8 cellular contexts compared by ENCODE assay signal in genomic region chr17:7574176-7574953, GRCh38. TPM values are rescaled to one million over a fixed set of nuclear protein-coding genes. Genes with fewer than 3 reads are reported as not detected.
DNase-seq lines count a peak whose midpoint lies in the region; ATAC-seq, FAIRE-seq and TF ChIP-seq lines count a peak whose summit lies in the region.

No MANE protein-coding gene starts in this region.

- RAD21 ChIA-PET in GM12878 (lab: Charles Lee; ENCODE audit: unreplicated experiment): interaction anchor here (0.7 to 2.7 kb wide), 7 partner anchors 9 to 116 kb away, joined by 3 to 9 read pairs (median 4); partner anchors contain the start of genes MPDU1, SAT2 and SENP3

- SMC1A ChIA-PET in GM12878 (lab: Charles Lee; ENCODE audit: uncharacterized antibody, unreplicated experiment): interaction anchor here (0.7 to 2.2 kb wide), 4 partner anchors 9 to 113 kb away, joined by 3 to 7 read pairs (median 4); partner anchors contain the start of genes MPDU1, TP53 and WRAP53

- 1% methylated on average over 15 of the region's 15 CpGs for WGBS in GM12878 (ENCODE audit: insufficient coverage, insufficient replicate concordance, low lambda C conversion rate, missing lambda C conversion rate)
- 19% methylated on average over 15 of the region's 15 CpGs for WGBS in urinary bladder

- H3K4me1 Mint-ChIP-seq in memory B cell: peaks cover 34% of the 10 kb centered on the region

- peaks cover 57% of the 10 kb centered on the region for H3K79me2 ChIP-seq in GM12878 (ENCODE audit: control insufficient read depth, insufficient read depth, low read length)

- H3K27ac ChIP-seq in left ventricle myocardium inferior (replicated peaks): peak overlapping the region; percentile 98
- 0 out of 2 replicates have a peak overlapping the region, but pooled peaks have one; percentile 97 for H3K27ac ChIP-seq in GM12878 (ENCODE audit: control insufficient read depth, insufficient read depth)
- H3K27ac ChIP-seq in urinary bladder (ENCODE audit: low read depth): peak overlapping the region; percentile 63

- BruUV-seq in GM12878 (replicated peaks; lab: Mats Ljungman, UMichigan): no TSS peak

- TF ChIP-seq RAD21 in GM12878 (IDR thresholded peaks at IDR 0.05; ENCODE audit: insufficient read depth, low read depth, low read length): no peak

- in situ Hi-C loops in GM12878 (cut with MboI): loop anchor here (25.0 kb wide), 1 partner anchor 537 kb away; the partner anchor contains the start of genes SLC16A11 and SLC16A13

- peak overlapping the region; percentile 99 for H3K9ac ChIP-seq in GM12878 (ENCODE audit: control insufficient read depth, insufficient read depth, low read length)

- peak overlapping the region; percentile 98 for H3K27ac Mint-ChIP-seq in memory B cell

- H3K4me3 ChIP-seq in left ventricle myocardium inferior: peak overlapping the region; percentile 95
- H3K4me3 ChIP-seq in GM12878: peak overlapping the region; percentile 93
- peak overlapping the region; percentile 96 for H3K4me3 ChIP-seq in urinary bladder (ENCODE audit: low read depth, low read length)

- H3K9me3 ChIP-seq in left ventricle myocardium inferior (replicated peaks) (no peaks in the 10 kb centered on the region), GM12878 (replicated peaks; ENCODE audit: control insufficient read depth, insufficient read depth, low read length) (no peaks in the 10 kb centered on the region)

- TF ChIP-seq CTCF in left ventricle myocardium inferior (IDR thresholded peaks at IDR 0.05; ENCODE audit: borderline replicate concordance) (no peak), GM12878 (IDR thresholded peaks at IDR 0.05 in 2 of 3, conservative IDR thresholded peaks at IDR 0.05 in 1 of 3; ENCODE audit: control insufficient read depth in 2 of 3, extremely low read depth in 1 of 3, insufficient read depth in 1 of 3, low read depth in 3 of 3, low read length in 3 of 3) (no peak)

- H3K9me3 Mint-ChIP-seq in memory B cell: no peaks in the 10 kb centered on the region

- H3K4me2 ChIP-seq in GM12878 (ENCODE audit: control insufficient read depth, insufficient read depth): peak overlapping the region; percentile 84

- POLR2A ChIA-PET in GM12878 (lab: Charles Lee): interaction anchor here (0.5 to 5.1 kb wide), 9 partner anchors 10 to 269 kb away, joined by 3 to 39 read pairs (median 4); partner anchors contain the start of genes FXR2, MPDU1, TMEM256 and TP53

- H3K27me3 ChIP-seq in left ventricle myocardium inferior (ENCODE audit: low read depth) (no peaks in the 10 kb centered on the region), GM12878 (replicated peaks in 1 of 2; ENCODE audit: control insufficient read depth in 2 of 2, insufficient read depth in 2 of 2, low read length in 1 of 2) (no peaks in the 10 kb centered on the region)

- DNase-seq in left ventricle myocardium inferior (no peak), Right ventricle myocardium superior (no peak), GM12878 (ENCODE audit: low read depth, low spot score) (no peak), memory B cell (ENCODE audit: low spot score in 2 of 2) (no peak), NCI-H1092 (lab: John Stamatoyannopoulos, UW) (no peak)

- H3K4me3 Mint-ChIP-seq in memory B cell: peak overlapping the region; percentile 95

- H3K27me3 Mint-ChIP-seq in memory B cell: no peaks in the 10 kb centered on the region

- no peak for FAIRE-seq in GM12878 (lab: Jason Lieb, UNC)

- no peak for TF ChIP-seq EP300 in GM12878 (IDR thresholded peaks at IDR 0.05; ENCODE audit: borderline replicate concordance in 1 of 2, control insufficient read depth in 1 of 2, low read depth in 2 of 2, low read length in 2 of 2)

- TF ChIP-seq POLR2A in GM12878 (IDR thresholded peaks at IDR 0.05; ENCODE audit: low read depth, low read length): peak; percentile 33; the same call in 1 of the 2 replicates

- H3K36me3 Mint-ChIP-seq in memory B cell: peaks cover 31% of the 10 kb centered on the region

- H2AFZ ChIP-seq in GM12878 (ENCODE audit: control insufficient read depth, low read depth, low read length): no peak overlapping the region

- H3K4me1 ChIP-seq in left ventricle myocardium inferior (peaks cover 69% of the 10 kb centered on the region), GM12878 (ENCODE audit: control insufficient read depth, insufficient read depth, low read length) (peaks cover 32% of the 10 kb centered on the region), urinary bladder (ENCODE audit: insufficient read depth) (no peaks in the 10 kb centered on the region)

- H4K20me1 ChIP-seq in GM12878 (ENCODE audit: control insufficient read depth, insufficient read depth): peaks cover 25% of the 10 kb centered on the region

- ATAC-seq in Right ventricle myocardium superior (ENCODE audit: poor library complexity) (no peak), GM12878 (no peak), memory B cell (ENCODE audit: low read depth) (no peak), HG02938 (IDR thresholded peaks at IDR 0.05; ENCODE audit: unreplicated experiment) (no peak), GM19455 (IDR thresholded peaks at IDR 0.05; ENCODE audit: unreplicated experiment) (no peak)

- intact Hi-C loops in left ventricle myocardium inferior (cut with micrococcal nuclease): no loop called here
- intact Hi-C loops in Right ventricle myocardium superior (cut with DNase I): no loop called here
- intact Hi-C loops in GM12878 (cut with micrococcal nuclease; ENCODE audit: unreplicated experiment): loop anchor here (5.0 kb wide), 1 partner anchor 113 kb away; the partner anchor contains the start of genes TP53 and WRAP53

- CTCF ChIA-PET in GM12878 (lab: Yijun Ruan, JAX): interaction anchor here (0.7 to 3.0 kb wide), 5 partner anchors 9 to 112 kb away, joined by 3 to 14 read pairs (median 5); partner anchors contain the start of genes MPDU1, SENP3, SOX15 and TP53

- H3K36me3 ChIP-seq in left ventricle myocardium inferior (peaks cover 74% of the 10 kb centered on the region), GM12878 (ENCODE audit: control insufficient read depth in 2 of 2, insufficient read depth in 2 of 2, low read length in 1 of 2) (peaks cover 40 to 56% of the 10 kb centered on the region in 2 experiments), urinary bladder (ENCODE audit: insufficient read depth) (peaks cover 7% of the 10 kb centered on the region)

RNA-seq across cellular contexts. Expression of gene CD68, which starts 5.1 kb away (rescaled TPM):
- total RNA-seq in left ventricle myocardium inferior (25.5 TPM), Right ventricle myocardium superior (32.0 TPM), GM12878 (2014; rRNA removed) (2.6 and 3.4 TPM in 2 replicates), GM12878 (2014; rRNA removed; fragmentation: Illumina TruSeq; extraction: Trizol) (3.7 TPM in 2 replicates), GM12878 (2021) (2.6 and 3.2 TPM in 2 replicates), urinary bladder (9.1 TPM)
- total RNA-seq in GM12878 (2013; cell fraction: nucleolus; rRNA removed): 2.3 and 4.1 TPM in 2 replicates
- polyA plus RNA-seq in GM12878 (2011; ENCODE audit: low read depth): 4.0 TPM
- polyA plus RNA-seq in GM12878 (2011; rRNA removed) (2.7 and 6.9 TPM in 2 replicates), GM12878 (2014; fragmentation: Illumina TruSeq; extraction: Trizol) (3.0 and 6.1 TPM in 2 replicates), GM12878 (2014; fragmentation: Nextera tagmentation; extraction: Ambion mirVana) (1 to 10 TPM; 3.7 to 5.0 TPM), GM12878 (2014; rRNA removed) (4.2 and 4.3 TPM in 2 replicates), GM12878 (2016; fragmentation: Nextera tagmentation; extraction: Ambion mirVana) (1 to 10 TPM; 3.2 to 3.9 TPM), urinary bladder (73.7 TPM)
- 6.2 and 6.4 TPM in 2 replicates for polyA plus RNA-seq in GM12878 (2011; cell fraction: cytosol; rRNA removed)
- 3.3 and 6.3 TPM in 2 replicates for polyA plus RNA-seq in GM12878 (2011; cell fraction: nucleus; rRNA removed)
- polyA plus RNA-seq in GM12878 (2012): 7.1 and 7.6 TPM in 2 replicates
- polyA minus RNA-seq in GM12878 (2011; rRNA and poly(A)+ RNA removed): 1.8 and 3.2 TPM in 2 replicates
- 2.0 and 4.3 TPM in 2 replicates for polyA minus RNA-seq in GM12878 (2011; cell fraction: cytosol; rRNA and poly(A)+ RNA removed)
- 2.5 and 11.0 TPM in 2 replicates for polyA minus RNA-seq in GM12878 (2011; cell fraction: nucleus; rRNA and poly(A)+ RNA removed)

RNA-seq across cellular contexts. Expression of gene MPDU1, which starts 9.3 kb away (rescaled TPM):
- total RNA-seq in left ventricle myocardium inferior (24.9 TPM), Right ventricle myocardium superior (25.9 TPM), GM12878 (2014; rRNA removed) (91.5 and 95.2 TPM in 2 replicates), GM12878 (2014; rRNA removed; fragmentation: Illumina TruSeq; extraction: Trizol) (68.8 and 69.2 TPM in 2 replicates), GM12878 (2021) (44.3 and 52.7 TPM in 2 replicates), urinary bladder (40.2 TPM)
- 51.1 and 59.2 TPM in 2 replicates for total RNA-seq in GM12878 (2013; cell fraction: nucleolus; rRNA removed)
- 36.3 TPM for polyA plus RNA-seq in GM12878 (2011; ENCODE audit: low read depth)
- polyA plus RNA-seq in GM12878 (2011; rRNA removed) (67.0 and 98.8 TPM in 2 replicates), GM12878 (2014; fragmentation: Illumina TruSeq; extraction: Trizol) (130 and 138 TPM in 2 replicates), GM12878 (2014; fragmentation: Nextera tagmentation; extraction: Ambion mirVana) (10 to 100 TPM in 1 of 2 experiments, 1 to 10 TPM in 1; 3.6 to 11.6 TPM), GM12878 (2014; rRNA removed) (64.4 and 78.9 TPM in 2 replicates), GM12878 (2016; fragmentation: Nextera tagmentation; extraction: Ambion mirVana) (10 to 100 TPM; 78.9 to 80.1 TPM), urinary bladder (40.4 TPM)
- polyA plus RNA-seq in GM12878 (2011; cell fraction: cytosol; rRNA removed): 169 and 174 TPM in 2 replicates
- polyA plus RNA-seq in GM12878 (2011; cell fraction: nucleus; rRNA removed): 82.8 and 91.1 TPM in 2 replicates
- 37.5 and 41.5 TPM in 2 replicates for polyA plus RNA-seq in GM12878 (2012)
- polyA minus RNA-seq in GM12878 (2011; rRNA and poly(A)+ RNA removed): 83.3 and 99.3 TPM in 2 replicates
- 14.3 and 16.9 TPM in 2 replicates for polyA minus RNA-seq in GM12878 (2011; cell fraction: cytosol; rRNA and poly(A)+ RNA removed)
- 11.2 and 24.4 TPM in 2 replicates for polyA minus RNA-seq in GM12878 (2011; cell fraction: nucleus; rRNA and poly(A)+ RNA removed)

RNA-seq across cellular contexts. Expression of gene SENP3, which starts 12.6 kb away (rescaled TPM):
- total RNA-seq in left ventricle myocardium inferior: 29.5 TPM
- total RNA-seq in Right ventricle myocardium superior: 30.8 TPM
- total RNA-seq in GM12878 (2013; cell fraction: nucleolus; rRNA removed): 41.1 and 48.2 TPM in 2 replicates
- total RNA-seq in GM12878 (2014; rRNA removed): 88.4 and 88.8 TPM in 2 replicates
- 77.5 and 78.4 TPM in 2 replicates for total RNA-seq in GM12878 (2014; rRNA removed; fragmentation: Illumina TruSeq; extraction: Trizol)
- total RNA-seq in GM12878 (2021): 67.0 and 72.8 TPM in 2 replicates
- 52.4 TPM for polyA plus RNA-seq in GM12878 (2011; ENCODE audit: low read depth)
- 74.0 and 99.9 TPM in 2 replicates for polyA plus RNA-seq in GM12878 (2011; rRNA removed)
- 86.2 and 87.5 TPM in 2 replicates for polyA plus RNA-seq in GM12878 (2011; cell fraction: cytosol; rRNA removed)
- polyA plus RNA-seq in GM12878 (2011; cell fraction: nucleus; rRNA removed): 122 and 132 TPM in 2 replicates
- 28.4 and 30.1 TPM in 2 replicates for polyA plus RNA-seq in GM12878 (2012)
- polyA plus RNA-seq in GM12878 (2014; fragmentation: Illumina TruSeq; extraction: Trizol): 113 and 134 TPM in 2 replicates
- polyA plus RNA-seq in GM12878 (2014; fragmentation: Nextera tagmentation; extraction: Ambion mirVana): 1 to 10 TPM; 1.8 TPM
- 78.3 and 81.9 TPM in 2 replicates for polyA plus RNA-seq in GM12878 (2014; rRNA removed)
- polyA plus RNA-seq in GM12878 (2016; fragmentation: Nextera tagmentation; extraction: Ambion mirVana): 1 to 10 TPM; 5.1 to 6.5 TPM
- 65.7 and 76.4 TPM in 2 replicates for polyA minus RNA-seq in GM12878 (2011; rRNA and poly(A)+ RNA removed)
- polyA minus RNA-seq in GM12878 (2011; cell fraction: cytosol; rRNA and poly(A)+ RNA removed): 27.5 and 33.0 TPM in 2 replicates
- 16.3 and 29.1 TPM in 2 replicates for polyA minus RNA-seq in GM12878 (2011; cell fraction: nucleus; rRNA and poly(A)+ RNA removed)
- 34.7 TPM for total RNA-seq in urinary bladder
- 54.6 TPM for polyA plus RNA-seq in urinary bladder

RNA-seq across cellular contexts. Expression of gene SOX15, which starts 15.5 kb away (rescaled TPM):
- total RNA-seq in left ventricle myocardium inferior (1.9 TPM), Right ventricle myocardium superior (0.91 TPM), GM12878 (2014; rRNA removed) (0.27 TPM in 1 of 2 replicates, not detected in the other), GM12878 (2014; rRNA removed; fragmentation: Illumina TruSeq; extraction: Trizol) (not detected in 2 replicates), GM12878 (2021) (0.19 and 0.28 TPM in 2 replicates), urinary bladder (1.2 TPM)
- total RNA-seq in GM12878 (2013; cell fraction: nucleolus; rRNA removed): 0.49 and 0.79 TPM in 2 replicates
- polyA plus RNA-seq in GM12878 (2011; ENCODE audit: low read depth): not detected
- polyA plus RNA-seq in GM12878 (2011; rRNA removed) (0.10 TPM in 1 of 2 replicates, not detected in the other), GM12878 (2014; fragmentation: Illumina TruSeq; extraction: Trizol) (0.07 TPM in 1 of 2 replicates, not detected in the other), GM12878 (2014; fragmentation: Nextera tagmentation; extraction: Ambion mirVana) (under 1 TPM; 0.06 to 0.09 TPM), GM12878 (2014; rRNA removed) (0.22 and 0.62 TPM in 2 replicates), GM12878 (2016; fragmentation: Nextera tagmentation; extraction: Ambion mirVana) (under 1 TPM; 0.25 to 0.53 TPM), urinary bladder (15.3 TPM)
- polyA plus RNA-seq in GM12878 (2011; cell fraction: cytosol; rRNA removed): not detected in 2 replicates
- 0.73 and 1.5 TPM in 2 replicates for polyA plus RNA-seq in GM12878 (2011; cell fraction: nucleus; rRNA removed)
- polyA plus RNA-seq in GM12878 (2012): 0.76 and 1.1 TPM in 2 replicates
- not detected in 2 replicates for polyA minus RNA-seq in GM12878 (2011; rRNA and poly(A)+ RNA removed)
- not detected in 2 replicates for polyA minus RNA-seq in GM12878 (2011; cell fraction: cytosol; rRNA and poly(A)+ RNA removed)
- 0.36 and 0.77 TPM in 2 replicates for polyA minus RNA-seq in GM12878 (2011; cell fraction: nucleus; rRNA and poly(A)+ RNA removed)

RNA-seq across cellular contexts. Expression of gene TNFSF13, which starts 15.8 kb away (rescaled TPM):
- 6.3 TPM for total RNA-seq in left ventricle myocardium inferior
- 8.3 TPM for total RNA-seq in Right ventricle myocardium superior
- total RNA-seq in GM12878 (2013; cell fraction: nucleolus; rRNA removed): 13.9 and 18.6 TPM in 2 replicates
- total RNA-seq in GM12878 (2014; rRNA removed): 7.6 and 9.3 TPM in 2 replicates
- 6.0 and 6.1 TPM in 2 replicates for total RNA-seq in GM12878 (2014; rRNA removed; fragmentation: Illumina TruSeq; extraction: Trizol)
- 14.5 and 14.6 TPM in 2 replicates for total RNA-seq in GM12878 (2021)
- 7.1 TPM for polyA plus RNA-seq in GM12878 (2011; ENCODE audit: low read depth)
- 10.0 and 11.3 TPM in 2 replicates for polyA plus RNA-seq in GM12878 (2011; rRNA removed)
- polyA plus RNA-seq in GM12878 (2011; cell fraction: cytosol; rRNA removed): 9.6 and 11.2 TPM in 2 replicates
- polyA plus RNA-seq in GM12878 (2011; cell fraction: nucleus; rRNA removed): 39.8 and 46.6 TPM in 2 replicates
- polyA plus RNA-seq in GM12878 (2012): 7.7 and 8.9 TPM in 2 replicates
- polyA plus RNA-seq in GM12878 (2014; fragmentation: Illumina TruSeq; extraction: Trizol): 10.0 and 10.8 TPM in 2 replicates
- under 1 TPM; 0.56 to 0.84 TPM for polyA plus RNA-seq in GM12878 (2014; fragmentation: Nextera tagmentation; extraction: Ambion mirVana)
- 10.7 and 12.1 TPM in 2 replicates for polyA plus RNA-seq in GM12878 (2014; rRNA removed)
- 10 to 100 TPM in 1 of 2 experiments, 1 to 10 TPM in 1; 9.4 to 10.2 TPM for polyA plus RNA-seq in GM12878 (2016; fragmentation: Nextera tagmentation; extraction: Ambion mirVana)
- 5.6 and 6.7 TPM in 2 replicates for polyA minus RNA-seq in GM12878 (2011; rRNA and poly(A)+ RNA removed)
- 2.2 and 4.0 TPM in 2 replicates for polyA minus RNA-seq in GM12878 (2011; cell fraction: cytosol; rRNA and poly(A)+ RNA removed)
- polyA minus RNA-seq in GM12878 (2011; cell fraction: nucleus; rRNA and poly(A)+ RNA removed): 10.5 and 14.1 TPM in 2 replicates
- total RNA-seq in urinary bladder: 3.8 TPM
- 22.3 TPM for polyA plus RNA-seq in urinary bladder
